Comparison of ENCODE assay signal across 8 cellular contexts in the genomic region with DNA sequence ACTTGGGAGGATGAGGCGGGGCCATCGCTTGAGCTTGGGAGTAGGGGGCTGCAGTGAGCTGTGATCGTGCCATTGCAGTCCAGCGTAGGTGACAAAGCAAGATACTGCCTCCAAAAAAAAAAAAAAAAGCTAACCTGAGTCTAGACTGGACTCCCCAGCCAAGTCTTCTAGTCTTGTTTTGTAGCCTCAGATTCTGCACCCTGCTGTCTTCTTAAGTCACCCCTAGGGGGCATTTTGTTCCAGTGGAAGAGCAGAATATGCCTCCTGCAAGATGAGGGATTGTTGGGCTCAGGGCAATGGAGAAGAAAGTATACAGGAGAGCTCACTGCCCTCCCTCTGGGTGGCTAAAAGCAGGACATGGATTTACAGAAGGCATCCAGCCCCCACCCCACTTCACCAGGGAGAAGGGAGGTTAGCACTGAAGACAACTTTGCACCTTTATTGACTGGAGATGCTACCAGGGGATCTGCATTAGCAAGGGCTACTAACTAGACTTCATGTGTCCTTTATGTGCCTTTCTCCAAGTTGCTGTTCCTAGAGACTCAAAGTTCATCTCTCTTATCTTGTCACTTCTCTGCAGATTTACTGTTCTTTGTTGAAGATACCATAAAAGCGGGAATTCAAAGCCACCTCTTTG. TPM values are rescaled to one million over a fixed set of nuclear protein-coding genes. Genes with fewer than 3 reads are reported as not detected.
DNase-seq lines count a peak whose midpoint lies in the region; ATAC-seq and TF ChIP-seq lines count a peak whose summit lies in the region.

No MANE protein-coding gene starts in this region.

- H3F3A ChIP-seq in SK-N-SH (replicated peaks; ENCODE audit: insufficient read depth) (no peaks in the 10 kb centered on the region), smooth muscle cell (ENCODE audit: low read depth) (no peaks in the 10 kb centered on the region)

- H3K9me3 ChIP-seq in SK-N-SH, result no peaks in the 10 kb centered on the region
- no peaks in the 10 kb centered on the region for H3K9me3 ChIP-seq in smooth muscle cell (replicated peaks; ENCODE audit: low read depth)

- no peaks in the 10 kb centered on the region; the same call in 1 of the 2 replicates for H3K27me3 ChIP-seq in SK-N-SH (ENCODE audit: insufficient read depth)
- H3K27me3 ChIP-seq in smooth muscle cell (ENCODE audit: low read depth), result peaks cover 30% of the 10 kb centered on the region

- no peaks in the 10 kb centered on the region for H3K36me3 Mint-ChIP-seq in activated T-cell treated with anti-CD3 and anti-CD28 coated beads, Interleukin-2, amount 50 U/mL, for 72 hours (ENCODE audit: insufficient read depth in 2 of 2)

- peak; percentile 43; the same call in 1 of the 2 replicates for TF ChIP-seq RAD21 in SK-N-SH (IDR thresholded peaks at IDR 0.05; ENCODE audit: low read length)

- POLR2A ChIA-PET in SK-N-SH (lab: Yijun Ruan, JAX), result no interaction called here

- no peaks in the 10 kb centered on the region for H3K9me2 ChIP-seq in SK-N-SH

- TF ChIP-seq CTCF in SK-N-SH (IDR thresholded peaks at IDR 0.05), result peak; percentile 53
- TF ChIP-seq CTCF in smooth muscle cell (IDR thresholded peaks at IDR 0.05; ENCODE audit: borderline replicate concordance, insufficient read depth, poor library complexity, severe bottlenecking), result peak; percentile 41

- H3K79me2 ChIP-seq in SK-N-SH (ENCODE audit: insufficient read depth), result no peaks in the 10 kb centered on the region
- H3K79me2 ChIP-seq in smooth muscle cell (ENCODE audit: low read depth), result no peaks in the 10 kb centered on the region

- CTCF ChIA-PET in SK-N-SH (lab: Yijun Ruan, JAX), result interaction anchor here (0.7 to 1.5 kb wide), 8 partner anchors 8 to 30 kb away, joined by 3 to 7 read pairs (median 3); no protein-coding TSS in a partner anchor

- H2AFZ ChIP-seq in SK-N-SH (ENCODE audit: low read depth), result no peak overlapping the region
- no peak overlapping the region for H2AFZ ChIP-seq in smooth muscle cell (ENCODE audit: low read depth)

- peaks cover 18% of the 10 kb centered on the region for H3K4me1 Mint-ChIP-seq in activated T-cell treated with anti-CD3 and anti-CD28 coated beads, Interleukin-2, amount 50 U/mL, for 72 hours (ENCODE audit: low read depth)

- H3K4me3 ChIP-seq in SK-N-SH (ENCODE audit: low read depth in 2 of 2, low read length in 1 of 2) (no peak overlapping the region), smooth muscle cell (no peak overlapping the region)

- H3K4me2 ChIP-seq in SK-N-SH (no peak overlapping the region), smooth muscle cell (no peak overlapping the region)

- peaks cover 41% of the 10 kb centered on the region for H3K27me3 Mint-ChIP-seq in activated T-cell treated with anti-CD3 and anti-CD28 coated beads, Interleukin-2, amount 50 U/mL, for 72 hours (ENCODE audit: low read depth)

- TF ChIP-seq EP300 in SK-N-SH (IDR thresholded peaks at IDR 0.05; ENCODE audit: borderline replicate concordance in 1 of 2, low read depth in 1 of 2, low read length in 1 of 2), result no peak

- ATAC-seq in activated T-cell treated with anti-CD3 and anti-CD28 coated beads, Interleukin-2, amount 50 U/mL, for 72 hours (replicated peaks in 1 of 2), result peak; percentile 81 to 83

- H3K4me1 ChIP-seq in SK-N-SH (ENCODE audit: control insufficient read depth in 1 of 2, insufficient read depth in 2 of 2, low read depth in 1 of 2, low read length in 1 of 2) (no peaks in the 10 kb centered on the region), smooth muscle cell (ENCODE audit: low read depth) (no peaks in the 10 kb centered on the region)

- H4K20me1 ChIP-seq in SK-N-SH (ENCODE audit: insufficient read depth), result no peaks in the 10 kb centered on the region
- H4K20me1 ChIP-seq in smooth muscle cell (ENCODE audit: low read depth), result no peaks in the 10 kb centered on the region

- H3K36me3 ChIP-seq in SK-N-SH (replicated peaks in 1 of 2; ENCODE audit: control insufficient read depth in 1 of 2, insufficient read depth in 2 of 2, low read length in 1 of 2) (no peaks in the 10 kb centered on the region), smooth muscle cell (ENCODE audit: low read depth) (no peaks in the 10 kb centered on the region)

- H3K9ac ChIP-seq in SK-N-SH (no peak overlapping the region), smooth muscle cell (ENCODE audit: low read depth) (no peak overlapping the region)

- H3K4me3 Mint-ChIP-seq in activated T-cell treated with anti-CD3 and anti-CD28 coated beads, Interleukin-2, amount 50 U/mL, for 72 hours, result no peak overlapping the region

- H3K9me3 Mint-ChIP-seq in activated T-cell treated with anti-CD3 and anti-CD28 coated beads, Interleukin-2, amount 50 U/mL, for 72 hours, result no peaks in the 10 kb centered on the region

- peak; percentile 36 to 38 for DNase-seq in activated T-cell treated with anti-CD3 and anti-CD28 coated beads, Interleukin-2, amount 50 U/mL, for 72 hours
- DNase-seq in activated T-cell treated with anti-CD3 and anti-CD28 coated beads, Interleukin-2, amount 50 U/mL, for 1 hour, result no peak
- peak; percentile 41 for DNase-seq in HT-29 (ENCODE audit: low spot score)
- peak; percentile 53 for DNase-seq in SK-N-SH
- DNase-seq in fibroblast of gingiva (ENCODE audit: low read depth), result peak; percentile 26
- no peak for DNase-seq in smooth muscle cell (lab: John Stamatoyannopoulos, UW; ENCODE audit: unreplicated experiment)
- no peak for DNase-seq in NCI-H187 treated with DMSO at 0.1 percent for 48 hours (lab: John Stamatoyannopoulos, UW)
- no peak for DNase-seq in effector CD8-positive, alpha-beta T cell (lab: John Stamatoyannopoulos, UW)

- no peak overlapping the region for H3K27ac Mint-ChIP-seq in activated T-cell treated with anti-CD3 and anti-CD28 coated beads, Interleukin-2, amount 50 U/mL, for 72 hours

- no peak overlapping the region for H3K27ac ChIP-seq in SK-N-SH (ENCODE audit: low read depth in 2 of 2, low read length in 1 of 2)
- no peak overlapping the region for H3K27ac ChIP-seq in smooth muscle cell (ENCODE audit: low read depth)

- WGBS in SK-N-SH (ENCODE audit: low lambda C conversion rate), result 82% methylated on average over 5 of the region's 5 CpGs
- 90% methylated on average over 5 of the region's 5 CpGs for WGBS in smooth muscle cell (ENCODE audit: low lambda C conversion rate)

TF ChIP-seq in SK-N-SH, 30 proteins besides CTCF, POLR2A, EP300 and RAD21:
- 0 out of 2 replicates have a peak, but pooled peaks have one; percentile 21 for TF ChIP-seq SMC3 (IDR thresholded peaks at IDR 0.05; ENCODE audit: low read depth, low read length)
- TF ChIP-seq, protein P1, sequence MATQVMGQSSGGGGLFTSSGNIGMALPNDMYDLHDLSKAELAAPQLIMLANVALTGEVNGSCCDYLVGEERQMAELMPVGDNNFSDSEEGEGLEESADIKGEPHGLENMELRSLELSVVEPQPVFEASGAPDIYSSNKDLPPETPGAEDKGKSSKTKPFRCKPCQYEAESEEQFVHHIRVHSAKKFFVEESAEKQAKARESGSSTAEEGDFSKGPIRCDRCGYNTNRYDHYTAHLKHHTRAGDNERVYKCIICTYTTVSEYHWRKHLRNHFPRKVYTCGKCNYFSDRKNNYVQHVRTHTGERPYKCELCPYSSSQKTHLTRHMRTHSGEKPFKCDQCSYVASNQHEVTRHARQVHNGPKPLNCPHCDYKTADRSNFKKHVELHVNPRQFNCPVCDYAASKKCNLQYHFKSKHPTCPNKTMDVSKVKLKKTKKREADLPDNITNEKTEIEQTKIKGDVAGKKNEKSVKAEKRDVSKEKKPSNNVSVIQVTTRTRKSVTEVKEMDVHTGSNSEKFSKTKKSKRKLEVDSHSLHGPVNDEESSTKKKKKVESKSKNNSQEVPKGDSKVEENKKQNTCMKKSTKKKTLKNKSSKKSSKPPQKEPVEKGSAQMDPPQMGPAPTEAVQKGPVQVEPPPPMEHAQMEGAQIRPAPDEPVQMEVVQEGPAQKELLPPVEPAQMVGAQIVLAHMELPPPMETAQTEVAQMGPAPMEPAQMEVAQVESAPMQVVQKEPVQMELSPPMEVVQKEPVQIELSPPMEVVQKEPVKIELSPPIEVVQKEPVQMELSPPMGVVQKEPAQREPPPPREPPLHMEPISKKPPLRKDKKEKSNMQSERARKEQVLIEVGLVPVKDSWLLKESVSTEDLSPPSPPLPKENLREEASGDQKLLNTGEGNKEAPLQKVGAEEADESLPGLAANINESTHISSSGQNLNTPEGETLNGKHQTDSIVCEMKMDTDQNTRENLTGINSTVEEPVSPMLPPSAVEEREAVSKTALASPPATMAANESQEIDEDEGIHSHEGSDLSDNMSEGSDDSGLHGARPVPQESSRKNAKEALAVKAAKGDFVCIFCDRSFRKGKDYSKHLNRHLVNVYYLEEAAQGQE (IDR thresholded peaks at IDR 0.05; ENCODE audit: low read depth, low read length), result no peak

RNA-seq across cellular contexts. Expression of a gene that starts 15.3 kb away (rescaled TPM):
- total RNA-seq in activated T-cell treated with anti-CD3 and anti-CD28 coated beads, Interleukin-2, amount 50 U/mL, for 72 hours, result 100 to 1,000 TPM; 306 to 339 TPM
- 34.0 and 41.1 TPM in 2 replicates for total RNA-seq in HT-29 (2014; rRNA removed; shearing (Covaris generic))
- polyA plus RNA-seq in SK-N-SH (2012; rRNA removed), result 46.0 and 71.1 TPM in 2 replicates
- 52.3 and 67.2 TPM in 2 replicates for polyA plus RNA-seq in SK-N-SH (2012; cell fraction: cytosol; rRNA removed)
- 34.9 and 39.3 TPM in 2 replicates for polyA plus RNA-seq in SK-N-SH (2012; cell fraction: nucleus; rRNA removed)
- total RNA-seq in smooth muscle cell, result 35.9 and 36.4 TPM in 2 replicates
- polyA plus RNA-seq in smooth muscle cell, result 150 and 161 TPM in 2 replicates

RNA-seq across cellular contexts. Expression of a gene that starts 55.2 kb away (rescaled TPM):
- total RNA-seq in activated T-cell treated with anti-CD3 and anti-CD28 coated beads, Interleukin-2, amount 50 U/mL, for 72 hours, result 1 to 10 TPM; 1.6 to 6.2 TPM
- not detected in 2 replicates for total RNA-seq in HT-29 (2014; rRNA removed; shearing (Covaris generic))
- polyA plus RNA-seq in SK-N-SH (2012; rRNA removed), result 1.5 and 1.6 TPM in 2 replicates
- polyA plus RNA-seq in SK-N-SH (2012; cell fraction: cytosol; rRNA removed), result 0.35 and 0.69 TPM in 2 replicates
- polyA plus RNA-seq in SK-N-SH (2012; cell fraction: nucleus; rRNA removed), result 13.2 TPM in 2 replicates
- 1.4 and 1.6 TPM in 2 replicates for total RNA-seq in smooth muscle cell
- polyA plus RNA-seq in smooth muscle cell, result 1.5 and 4.4 TPM in 2 replicates

Comparison
In these comparisons a context has a peak if more than half of its experiments do, and no peak if none do; other contexts are left out.
1. DNase-seq: peak in activated T-cell treated with anti-CD3 and anti-CD28 coated beads, Interleukin-2, amount 50 U/mL, for 72 hours (2 of 2), HT-29 (single experiment), SK-N-SH (single experiment) and fibroblast of gingiva (single experiment); none in activated T-cell treated with anti-CD3 and anti-CD28 coated beads, Interleukin-2, amount 50 U/mL, for 1 hour (single experiment), smooth muscle cell (single experiment), NCI-H187 treated with DMSO at 0.1 percent for 48 hours (single experiment) and effector CD8-positive, alpha-beta T cell (single experiment).